Comparison of ENCODE assay signal across 32 cellular contexts in the genomic region with DNA sequence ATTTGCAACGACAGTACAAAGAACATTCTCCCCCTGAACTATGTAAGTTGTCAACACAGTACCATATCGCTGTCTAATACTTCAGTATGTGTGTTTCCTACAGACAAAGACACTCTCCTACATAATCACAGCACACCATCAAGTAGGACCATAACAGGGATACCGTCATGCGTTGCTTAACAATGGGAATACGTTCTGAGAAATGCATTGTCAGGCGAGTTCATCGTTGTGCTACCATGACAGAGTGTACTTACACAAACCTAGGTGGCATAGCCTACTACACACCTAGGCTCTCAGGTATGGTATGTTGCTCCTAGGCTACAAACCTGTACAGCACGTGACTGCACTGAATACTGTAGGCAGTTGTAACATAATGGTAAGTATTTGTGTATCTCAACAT. TPM values are rescaled to one million over a fixed set of nuclear protein-coding genes. Genes with fewer than 3 reads are reported as not detected.
"Had no signal": no experiment of that assay in that cellular context is flagged by ENCODE, and none has a peak within 500 bp of the region (broad histone marks: within the 10 kb centered on the region; RNA-seq: fewer than 3 reads in every experiment).

No MANE protein-coding gene starts in this region.

- ATAC-seq: activated CD8-positive, alpha-beta T cell treated with anti-CD3 and anti-CD28 coated beads for 36 hours; activated T-cell treated with anti-CD3 and anti-CD28 coated beads, Interleukin-2, amount 50 U/mL, for 4 hours; activated T-helper 17 cell treated with anti-CD3 and anti-CD28 coated beads, Interleukin-2, amount 50 U/mL, for 72 hours; left colon; stimulated activated memory B cell treated with anti-CD40 and anti-IgM and Interleukin-4, amounts not matched to agents 10 μg/mL and 1 μg/mL and 100 μg/mL, for 72 hours; stimulated activated naive CD8-positive, alpha-beta T cell treated with anti-CD3 and anti-CD28 coated beads, Interleukin-15, amount 100 ng/mL, for 72 hours had no signal

- H3K9me3 ChIP-seq: esophagus muscularis mucosa, mucosa of descending colon, right atrium auricular region, thyroid gland had no signal

- FAIRE-seq: colon, frontal cortex, keratinocyte had no signal

- H3K27me3 ChIP-seq: esophagus muscularis mucosa, neural progenitor cell, right atrium auricular region, thyroid gland had no signal

- H3K9ac ChIP-seq: neural progenitor cell had no signal

- H3K4me3 ChIP-seq: esophagus muscularis mucosa, lung, mucosa of descending colon, neural progenitor cell, right atrium auricular region, smooth muscle cell, thyroid gland had no signal

- H3K27ac ChIP-seq: neural progenitor cell, thyroid gland had no signal

- H3K36me3 ChIP-seq: esophagus muscularis mucosa, neural progenitor cell, right atrium auricular region, thyroid gland had no signal

- H3K4me1 ChIP-seq: neural progenitor cell had no signal

- DNase-seq: activated CD4-positive, alpha-beta T cell treated with anti-CD3 and anti-CD28 coated beads, Interleukin-2, amount 50 U/mL, for 1 hour; activated CD4-positive, CD25-positive, alpha-beta regulatory T cell treated with anti-CD3 and anti-CD28 coated beads, Interleukin-2, amount 50 U/mL, for 72 hours; activated CD8-positive, alpha-beta T cell treated with anti-CD3 and anti-CD28 coated beads for 36 hours; activated gamma-delta T cell treated with Interleukin-2 at 50 U/mL for 16 hours; activated naive CD4-positive, alpha-beta T cell treated with anti-CD3 and anti-CD28 coated beads, Interleukin-2, amount 50 U/mL, for 16 hours; activated T-cell treated with anti-CD3 and anti-CD28 coated beads, Interleukin-2, amount 50 U/mL, for 4 hours; amygdala; dermis blood vessel endothelial cell; effector CD4-positive, alpha-beta T cell; glutamatergic neuron; hippocampal formation; left colon; mesendoderm; mucosa of descending colon; occipital lobe; stimulated activated CD4-positive, alpha-beta T cell treated with anti-CD3 and anti-CD28 coated beads, Interleukin-1b, Interleukin-23, amount 100 ng/mL, for 48 hours; stimulated activated CD4-positive, alpha-beta T cell treated with anti-CD3 and anti-CD28 coated beads, Interleukin-4, amount 100 ng/mL, for 4 hours; stimulated activated CD8-positive, alpha-beta memory T cell treated with anti-CD3 and anti-CD28 coated beads, Interleukin-4, amount 100 ng/mL, for 48 hours; stimulated activated naive CD8-positive, alpha-beta T cell treated with anti-CD3 and anti-CD28 coated beads, Interleukin-15, amount 100 ng/mL, for 72 hours; substantia nigra; T-helper 2 cell; thyroid gland had no signal

RNA-seq across cellular contexts. Expression of a gene that starts 4.2 kb away (rescaled TPM):
- total RNA-seq: activated CD8-positive, alpha-beta T cell treated with anti-CD3 and anti-CD28 coated beads for 36 hours; smooth muscle cell had no signal
